Comparison of ENCODE assay signal across 9 cellular contexts in the genomic region with DNA sequence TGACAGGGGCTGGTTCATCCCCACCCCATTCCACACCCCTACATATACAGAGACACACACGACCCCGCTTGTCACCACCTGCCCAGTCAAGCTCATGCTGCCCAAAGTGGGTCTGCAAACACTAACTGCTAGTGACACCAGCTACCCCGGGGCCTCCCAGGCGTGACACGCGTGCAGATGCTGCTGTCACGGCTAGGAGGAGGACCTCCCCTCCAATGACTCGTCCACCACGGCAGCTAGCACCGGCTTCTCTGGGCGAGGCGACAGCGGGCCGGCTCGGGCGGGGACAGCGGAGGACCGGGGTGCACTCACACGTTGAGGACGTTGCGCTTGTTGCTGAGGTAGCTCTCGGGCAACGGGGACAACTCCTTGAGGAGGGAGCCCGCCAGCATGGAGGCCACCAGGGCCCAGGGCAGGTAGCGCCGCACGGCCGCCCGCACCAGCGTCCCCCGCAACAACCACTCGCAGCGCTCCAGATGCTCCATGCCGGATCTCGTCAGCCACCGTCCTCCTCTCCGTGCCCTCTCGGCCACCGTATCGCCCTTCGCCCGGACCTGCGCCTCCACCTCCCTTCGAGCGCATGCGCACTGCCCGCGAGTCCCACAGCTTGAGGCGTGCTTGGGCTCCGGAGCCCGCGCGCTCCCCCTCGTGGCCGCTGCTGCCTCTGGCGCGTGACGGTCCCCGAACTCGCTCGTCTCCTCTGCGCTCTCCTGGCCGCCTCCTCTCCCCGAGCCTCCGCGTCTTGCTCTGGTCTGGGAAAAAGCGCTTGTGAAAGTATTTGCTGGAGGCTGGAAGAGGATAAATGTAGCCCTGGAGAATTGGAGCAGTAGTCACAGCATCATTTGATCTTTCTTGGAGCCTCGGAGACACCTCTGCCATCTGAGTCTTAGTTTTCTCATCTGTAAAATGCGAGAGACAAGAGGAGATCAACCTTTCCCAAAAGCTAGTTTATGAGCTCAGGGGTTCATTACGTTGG. TPM values are rescaled to one million over a fixed set of nuclear protein-coding genes. Genes with fewer than 3 reads are reported as not detected.
DNase-seq lines count a peak whose midpoint lies in the region; ATAC-seq, FAIRE-seq and TF ChIP-seq lines count a peak whose summit lies in the region.
"Had no signal": no experiment of that assay in that cellular context is flagged by ENCODE, and none has a peak within 500 bp of the region (broad histone marks: within the 10 kb centered on the region; RNA-seq: fewer than 3 reads in every experiment).

A gene with protein sequence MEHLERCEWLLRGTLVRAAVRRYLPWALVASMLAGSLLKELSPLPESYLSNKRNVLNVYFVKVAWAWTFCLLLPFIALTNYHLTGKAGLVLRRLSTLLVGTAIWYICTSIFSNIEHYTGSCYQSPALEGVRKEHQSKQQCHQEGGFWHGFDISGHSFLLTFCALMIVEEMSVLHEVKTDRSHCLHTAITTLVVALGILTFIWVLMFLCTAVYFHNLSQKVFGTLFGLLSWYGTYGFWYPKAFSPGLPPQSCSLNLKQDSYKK (minus strand): TSS at position 539 of the 976 bp plus-strand sequence. CDS start 54 bp downstream, at position 485.

- TF ChIP-seq CTCF in kidney (IDR thresholded peaks at IDR 0.05; ENCODE audit: borderline replicate concordance, extremely low read depth, insufficient read depth), result peak; percentile 95

- intact Hi-C loops in kidney (cut with DNase I), result loop anchor here (5.0 kb wide), 1 partner anchor 94 kb away; no protein-coding TSS in a partner anchor

- DNase-seq in AML-193 (lab: John Stamatoyannopoulos, UW) (peak; percentile 88 to 91), NCI-H345 treated with DMSO at 0.1 percent for 48 hours (lab: John Stamatoyannopoulos, UW; ENCODE audit: unreplicated experiment) (peak; percentile 97), cerebellar nuclear complex (lab: John Stamatoyannopoulos, UW) (peak; percentile 55 to 76), kidney (peak; percentile 99)
- peak; percentile 96 to 98 for DNase-seq in stimulated activated CD4-positive, alpha-beta T cell treated with anti-CD3 and anti-CD28 coated beads, Interleukin-15, amount 100 ng/mL, for 1 hour (ENCODE audit: low read depth in 1 of 2, low spot score in 1 of 2)

- peaks cover 7 to 13% of the 10 kb centered on the region in 2 donors for H3K4me1 ChIP-seq in kidney (ENCODE audit: control insufficient read depth in 1 of 2, insufficient read depth in 1 of 2, low read depth in 1 of 2, low read length in 2 of 2)

- FAIRE-seq in kidney (lab: Jason Lieb, UNC), result no peak
- FAIRE-seq: colon had no signal

- H3K36me3 ChIP-seq in kidney (ENCODE audit: control insufficient read depth in 1 of 2, insufficient read depth in 2 of 2, low read length in 2 of 2), result peaks cover 4 to 5% of the 10 kb centered on the region in 2 donors

- peak within 1 kb of the TSS; percentile 97 for H3K4me3 ChIP-seq in kidney (ENCODE audit: low read length in 2 of 2)

- no peaks in the 10 kb centered on the region for H3K9me3 ChIP-seq in kidney (ENCODE audit: control insufficient read depth in 1 of 2, low read length in 2 of 2)

- peak; percentile 93 for ATAC-seq in GM19035 (IDR thresholded peaks at IDR 0.05; ENCODE audit: unreplicated experiment)
- ATAC-seq in HG03342 (IDR thresholded peaks at IDR 0.05; ENCODE audit: unreplicated experiment), result peak; percentile 92
- peak; percentile 88 to 94 for ATAC-seq in activated CD4-positive, CD25-positive, alpha-beta regulatory T cell treated with anti-CD3 and anti-CD28 coated beads, Interleukin-2, amount 50 U/mL, for 24 hours

- peak within 1 kb of the TSS; percentile 57 to 74 for H3K27ac ChIP-seq in kidney (ENCODE audit: low read depth in 2 of 2, low read length in 2 of 2)

- H3K9ac ChIP-seq in kidney (ENCODE audit: low read length in 2 of 2), result peak within 1 kb of the TSS; percentile 91 to 97

RNA-seq across cellular contexts. Expression of the gene that starts here (rescaled TPM):
- 10.0 TPM for total RNA-seq in kidney
- 12.5 TPM for polyA plus RNA-seq in kidney (ENCODE audit: insufficient read depth, low read depth, low replicate concordance)

Comparison
In these comparisons a context has a peak if more than half of its experiments do, and no peak if none do; other contexts are left out.
1. Peak in every context shown above with its lines: DNase-seq, ATAC-seq, H3K4me3 ChIP-seq and H3K27ac ChIP-seq.